Comparison of ENCODE assay signal across 11 cellular contexts in the genomic region with DNA sequence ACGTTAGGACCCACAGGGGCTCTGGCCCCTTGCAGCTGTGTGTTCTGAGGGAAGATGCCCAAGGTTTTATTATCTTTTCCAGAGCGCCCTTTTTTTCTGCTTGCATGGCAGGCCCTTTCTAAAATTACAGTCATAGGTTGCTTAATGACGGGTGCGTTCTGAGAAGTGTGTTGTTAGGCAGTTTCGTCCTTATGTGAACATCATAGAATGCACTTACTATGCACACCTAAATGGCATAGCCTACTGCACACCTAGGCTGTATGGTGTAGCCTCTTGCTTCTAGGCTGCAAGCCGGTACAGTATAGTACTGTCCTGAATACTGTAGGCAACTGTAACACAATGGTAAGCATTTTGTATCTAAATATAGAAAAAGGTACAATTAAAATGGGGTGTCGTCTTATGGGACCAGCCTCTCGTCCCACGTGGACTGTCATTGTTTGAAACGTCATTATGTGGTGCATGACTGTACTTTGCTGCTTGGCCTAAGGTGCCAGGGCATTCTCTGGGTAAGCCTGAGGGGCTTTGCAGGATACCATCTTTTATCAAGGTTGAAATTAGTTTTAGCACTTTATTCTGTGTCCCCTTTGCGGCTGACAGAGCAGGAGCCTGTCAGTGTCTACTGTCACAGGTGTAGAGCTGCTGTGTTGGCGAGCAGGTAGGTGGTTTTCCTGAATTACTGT. TPM values are rescaled to one million over a fixed set of nuclear protein-coding genes. Genes with fewer than 3 reads are reported as not detected.
DNase-seq lines count a peak whose midpoint lies in the region; ATAC-seq, FAIRE-seq and TF ChIP-seq lines count a peak whose summit lies in the region.
"Had no signal": no experiment of that assay in that cellular context is flagged by ENCODE, and none has a peak within 500 bp of the region (broad histone marks: within the 10 kb centered on the region; RNA-seq: fewer than 3 reads in every experiment).

No MANE protein-coding gene starts in this region.

- H3K4me1 ChIP-seq in liver (ENCODE audit: control insufficient read depth in 4 of 4, insufficient read depth in 4 of 4, low read length in 3 of 4): peaks cover 33 to 76% (median 71%) of the 10 kb centered on the region in 4 donors
- H3K4me1 ChIP-seq in HepG2 (ENCODE audit: insufficient read depth, low read length): peaks cover 46% of the 10 kb centered on the region
- peaks cover 21% of the 10 kb centered on the region for H3K4me1 ChIP-seq in osteoblast (ENCODE audit: insufficient read depth, low read length)

- FAIRE-seq in HepG2 (lab: Jason Lieb, UNC): no peak

- H3K9me3 ChIP-seq in liver (ENCODE audit: control insufficient read depth in 4 of 4, low read length in 3 of 4) (no peaks in the 10 kb centered on the region), HepG2 (ENCODE audit: low read length) (no peaks in the 10 kb centered on the region), osteoblast (ENCODE audit: low read depth, low read length) (no peaks in the 10 kb centered on the region)
- H3K9me3 ChIP-seq: ascending aorta had no signal

- CTCF ChIA-PET in HepG2 (lab: Yijun Ruan, JAX; ENCODE audit: low intra/inter-chr PET ratio, low total read pairs): no interaction called here

- no peak for DNase-seq in HepG2 (ENCODE audit: low spot score)
- DNase-seq in activated naive CD8-positive, alpha-beta T cell treated with anti-CD3 and anti-CD28 coated beads, Interleukin-2, amount 10 ng/mL, durations not matched to agents 7 days and 5 days: no peak
- DNase-seq in osteoblast (ENCODE audit: insufficient read length, low spot score, missing footprints): peak; percentile 10
- no peak for DNase-seq in GM19240 (ENCODE audit: insufficient read length, low spot score)
- no peak for DNase-seq in ecto neural progenitor cell (ENCODE audit: low spot score)
- DNase-seq in stimulated activated naive CD4-positive, alpha-beta T cell treated with Interleukin-2 at 50 U/mL for 16 hours (lab: John Stamatoyannopoulos, UW): no peak
- DNase-seq in SW480 (ENCODE audit: low spot score): no peak
- DNase-seq: NCI-H1436 treated with DMSO at 0.1 percent for 48 hours had no signal

- 83% methylated on average over 12 of the region's 12 CpGs for WGBS in liver
- 95% methylated on average over 10 of the region's 12 CpGs for WGBS in HepG2 (ENCODE audit: low lambda C conversion rate)

- POLR2A ChIA-PET in HepG2 (lab: Yijun Ruan, JAX): no interaction called here
- POLR2A ChIA-PET in activated naive CD8-positive, alpha-beta T cell treated with anti-CD3 and anti-CD28 coated beads, Interleukin-2, amount 10 ng/mL, durations not matched to agents 7 days and 5 days (lab: Charles Lee): interaction anchor here (0.6 to 18.1 kb wide), 5 partner anchors 9 to 468 kb away, joined by 3 to 390 read pairs (median 9); partner anchors contain the start of gene KLF13

- intact Hi-C loops in HepG2 (cut with micrococcal nuclease; ENCODE audit: unreplicated experiment): no loop called here

- H3K79me2 ChIP-seq in HepG2 (ENCODE audit: insufficient read depth, low read length) (peaks cover 87% of the 10 kb centered on the region), osteoblast (ENCODE audit: insufficient read depth, low read length) (peaks cover 94% of the 10 kb centered on the region)

- H3K9ac ChIP-seq in liver (ENCODE audit: low read depth in 1 of 2, low read length in 2 of 2): no peak overlapping the region
- no peak overlapping the region for H3K9ac ChIP-seq in HepG2 (ENCODE audit: insufficient read depth, low read depth, low read length)

- TF ChIP-seq POLR2A in HepG2 (IDR thresholded peaks at IDR 0.05; ENCODE audit: insufficient read depth in 1 of 2, low read depth in 2 of 2, low read length in 2 of 2): no peak

- peak overlapping the region; percentile 68 for H3K4me3 Mint-ChIP-seq in activated naive CD8-positive, alpha-beta T cell treated with anti-CD3 and anti-CD28 coated beads, Interleukin-2, amount 10 ng/mL, durations not matched to agents 7 days and 5 days
- H3K4me3 Mint-ChIP-seq: neural crest cell had no signal

- TF ChIP-seq CTCF in liver (IDR thresholded peaks at IDR 0.05; ENCODE audit: low read depth, low read length, missing input control) (no peak), HepG2 (CRISPR knock-in tag; IDR thresholded peaks at IDR 0.05) (no peak), osteoblast (IDR thresholded peaks at IDR 0.05; ENCODE audit: extremely low read depth, low read depth, low read length) (no peak)

- H3K27ac ChIP-seq in liver (ENCODE audit: low read depth in 1 of 2, low read length in 2 of 2) (peak overlapping the region; percentile 57 to 67), HepG2 (ENCODE audit: extremely low read length, insufficient read depth, low read length) (no peak overlapping the region), osteoblast (ENCODE audit: low read depth, low read length) (no peak overlapping the region)

- no peak for TF ChIP-seq RAD21 in liver (IDR thresholded peaks at IDR 0.05)
- TF ChIP-seq RAD21 in HepG2 (CRISPR knock-in tag; IDR thresholded peaks at IDR 0.05): no peak

- H3K4me1 Mint-ChIP-seq in activated naive CD8-positive, alpha-beta T cell treated with anti-CD3 and anti-CD28 coated beads, Interleukin-2, amount 10 ng/mL, durations not matched to agents 7 days and 5 days: peaks cover 91% of the 10 kb centered on the region

- no peak for TF ChIP-seq EP300 in HepG2 (IDR thresholded peaks at IDR 0.05; ENCODE audit: low read depth in 2 of 2, low read length in 2 of 2)
- TF ChIP-seq EP300 in HepG2 (CRISPR knock-in tag; IDR thresholded peaks at IDR 0.05; ENCODE audit: borderline replicate concordance): no peak

- H3K4me2 ChIP-seq in HepG2 (ENCODE audit: low read depth, low read length) (no peak overlapping the region), osteoblast (ENCODE audit: insufficient read depth, low read length) (no peak overlapping the region)

- no peak for ATAC-seq in HepG2
- peak; percentile 9 for ATAC-seq in activated naive CD8-positive, alpha-beta T cell treated with anti-CD3 and anti-CD28 coated beads, Interleukin-2, amount 10 ng/mL, durations not matched to agents 7 days and 5 days (ENCODE audit: low read depth)

- peak overlapping the region; percentile 80 for H3K27ac Mint-ChIP-seq in activated naive CD8-positive, alpha-beta T cell treated with anti-CD3 and anti-CD28 coated beads, Interleukin-2, amount 10 ng/mL, durations not matched to agents 7 days and 5 days

- H3K27me3 ChIP-seq in liver (ENCODE audit: control insufficient read depth in 4 of 4, insufficient read depth in 4 of 4, low read length in 3 of 4) (no peaks in the 10 kb centered on the region), HepG2 (ENCODE audit: control insufficient read depth in 1 of 2, insufficient read depth in 2 of 2, low read length in 2 of 2) (no peaks in the 10 kb centered on the region), osteoblast (ENCODE audit: insufficient read depth, low read length) (no peaks in the 10 kb centered on the region)
- H3K27me3 ChIP-seq: ascending aorta had no signal

- no peaks in the 10 kb centered on the region for H3K27me3 Mint-ChIP-seq in activated naive CD8-positive, alpha-beta T cell treated with anti-CD3 and anti-CD28 coated beads, Interleukin-2, amount 10 ng/mL, durations not matched to agents 7 days and 5 days

- peaks cover 49% of the 10 kb centered on the region; the same call in 1 of the 2 replicates for H4K20me1 ChIP-seq in HepG2 (ENCODE audit: insufficient read depth, low read length)
- H4K20me1 ChIP-seq in osteoblast (ENCODE audit: insufficient read depth, low read length): peaks cover 77% of the 10 kb centered on the region

- H3K9me3 Mint-ChIP-seq in activated naive CD8-positive, alpha-beta T cell treated with anti-CD3 and anti-CD28 coated beads, Interleukin-2, amount 10 ng/mL, durations not matched to agents 7 days and 5 days: no peaks in the 10 kb centered on the region
- H3K9me3 Mint-ChIP-seq: neural crest cell had no signal

- no peak overlapping the region for H3K4me3 ChIP-seq in liver (ENCODE audit: low read depth in 1 of 3, low read length in 3 of 3)
- no peak overlapping the region for H3K4me3 ChIP-seq in HepG2 (replicated peaks in 1 of 3; ENCODE audit: insufficient read depth in 1 of 3, low read depth in 2 of 3, low read length in 3 of 3)
- no peak overlapping the region for H3K4me3 ChIP-seq in osteoblast (ENCODE audit: insufficient read depth, low read length)
- H3K4me3 ChIP-seq: ascending aorta had no signal

- H2AFZ ChIP-seq in HepG2 (ENCODE audit: low read length) (no peak overlapping the region), osteoblast (ENCODE audit: low read length) (no peak overlapping the region)

- H3K36me3 Mint-ChIP-seq in activated naive CD8-positive, alpha-beta T cell treated with anti-CD3 and anti-CD28 coated beads, Interleukin-2, amount 10 ng/mL, durations not matched to agents 7 days and 5 days: peaks cover 11% of the 10 kb centered on the region

- BruUV-seq in HepG2 (replicated peaks; lab: Mats Ljungman, UMichigan): no TSS peak

- in situ Hi-C loops in HepG2 (cut with HindIII; ENCODE audit: extremely low pct_ligation_motif_present, low pct_unique_long_range_greater_than_20kb): no loop called here

- H3K36me3 ChIP-seq in liver (ENCODE audit: control insufficient read depth in 4 of 4, insufficient read depth in 3 of 4, low read depth in 1 of 4, low read length in 3 of 4): no peaks in the 10 kb centered on the region
- H3K36me3 ChIP-seq in HepG2 (replicated peaks in 1 of 2; ENCODE audit: control insufficient read depth in 1 of 2, insufficient read depth in 2 of 2, low read length in 2 of 2): peaks cover 0 to 16% of the 10 kb centered on the region in 2 experiments; a peak in 1 of 5 replicates
- no peaks in the 10 kb centered on the region for H3K36me3 ChIP-seq in osteoblast (ENCODE audit: insufficient read depth, low read length)

RNA-seq across cellular contexts. Expression of gene KLF13, which starts 10.9 kb away (rescaled TPM):
- 10 to 100 TPM; 64.6 to 77.1 TPM for total RNA-seq in liver
- polyA plus RNA-seq in liver: 10 to 100 TPM; 17.4 to 50.5 TPM
- total RNA-seq in HepG2 (2016; rRNA removed; fragmentation: Illumina TruSeq; extraction: Trizol): 25.1 and 27.8 TPM in 2 replicates
- total RNA-seq in HepG2 (2016; cell fraction: cytosol; rRNA removed; fragmentation: Illumina TruSeq; extraction: Trizol; ENCODE audit: low read depth): 1.4 and 2.8 TPM in 2 replicates
- total RNA-seq in HepG2 (2016; cell fraction: insoluble cytoplasmic fraction; rRNA removed; fragmentation: Illumina TruSeq; extraction: Trizol): 21.2 and 24.1 TPM in 2 replicates
- total RNA-seq in HepG2 (2016; cell fraction: membrane; rRNA removed; fragmentation: Illumina TruSeq; extraction: Trizol): 6.8 and 8.3 TPM in 2 replicates
- 13.1 and 18.9 TPM in 2 replicates for total RNA-seq in HepG2 (2016; cell fraction: nucleus; rRNA removed; fragmentation: Illumina TruSeq; extraction: Trizol)
- 16.8 and 18.8 TPM in 2 replicates for polyA plus RNA-seq in HepG2 (2011; rRNA removed)
- 9.1 and 11.1 TPM in 2 replicates for polyA plus RNA-seq in HepG2 (2011; cell fraction: cytosol; rRNA removed)
- 12.3 and 14.2 TPM in 2 replicates for polyA plus RNA-seq in HepG2 (2011; cell fraction: nucleus; rRNA removed)
- polyA plus RNA-seq in HepG2 (2012): 22.0 and 24.4 TPM in 2 replicates
- 1.1 and 2.1 TPM in 2 replicates for polyA plus RNA-seq in HepG2 (2016; cell fraction: cytosol; fragmentation: Illumina TruSeq; extraction: Trizol; ENCODE audit: low read depth)
- polyA plus RNA-seq in HepG2 (2016; cell fraction: insoluble cytoplasmic fraction; fragmentation: Illumina TruSeq; extraction: Trizol; ENCODE audit: low read depth): 31.2 and 34.3 TPM in 2 replicates
- 5.5 and 7.5 TPM in 2 replicates for polyA plus RNA-seq in HepG2 (2016; cell fraction: membrane; fragmentation: Illumina TruSeq; extraction: Trizol; ENCODE audit: low read depth)
- polyA plus RNA-seq in HepG2 (2016; cell fraction: nucleus; fragmentation: Illumina TruSeq; extraction: Trizol; ENCODE audit: insufficient read depth, low read depth): 30.0 and 34.4 TPM in 2 replicates
- polyA minus RNA-seq in HepG2 (2011; rRNA and poly(A)+ RNA removed; ENCODE audit: low replicate concordance): 23.8 and 65.8 TPM in 2 replicates
- 12.2 and 13.9 TPM in 2 replicates for polyA minus RNA-seq in HepG2 (2011; cell fraction: cytosol; rRNA and poly(A)+ RNA removed)
- polyA minus RNA-seq in HepG2 (2011; cell fraction: nucleus; rRNA and poly(A)+ RNA removed): 6.3 and 8.8 TPM in 2 replicates
- total RNA-seq in activated naive CD8-positive, alpha-beta T cell treated with anti-CD3 and anti-CD28 coated beads, Interleukin-2, amount 10 ng/mL, durations not matched to agents 7 days and 5 days: 100 to 1,000 TPM; 230 to 252 TPM
- 53.3 and 58.6 TPM in 2 replicates for total RNA-seq in osteoblast

Comparison
In these comparisons a context has a peak if more than half of its experiments do, and no peak if none do; other contexts are left out.
1. H3K27ac ChIP-seq: peak in liver (2 of 2); none in HepG2 (single experiment) and osteoblast (single experiment).